In genomic region chr17:39401412-39402278, GRCh38 we compare ENCODE assay signal across 8 cellular contexts. TPM values are rescaled to one million over a fixed set of nuclear protein-coding genes. Genes with fewer than 3 reads are reported as not detected.
DNase-seq lines count a peak whose midpoint lies in the region; ATAC-seq and TF ChIP-seq lines count a peak whose summit lies in the region.

Gene FBXL20, minus strand, starts transcription at chr17:39401626. Its CDS starts 224 bp downstream, at chr17:39401402.

- H3K14ac ChIP-seq in IMR-90 (replicated peaks; ENCODE audit: low read depth, low read length): peak within 1 kb of the TSS; percentile 61; the same call in 1 of the 2 replicates

- ATAC-seq in GM21515 (IDR thresholded peaks at IDR 0.05; ENCODE audit: unreplicated experiment) (peak; percentile 66), IMR-90 (ENCODE audit: low read depth) (peak; percentile 78)

- in situ Hi-C loops in IMR-90 (cut with MboI; ENCODE audit: low sequenced_read_pairs): loop anchor here (10.0 kb wide), 1 partner anchor 127 kb away; no protein-coding TSS in a partner anchor

- peak within 1 kb of the TSS; percentile 94 for H3K4me2 ChIP-seq in IMR-90 (ENCODE audit: low read depth, low read length)

- no peak within 1 kb of the TSS for H2BK15ac ChIP-seq in IMR-90 (ENCODE audit: low read depth, low read length)

- peak within 1 kb of the TSS; percentile 100 for H3K4me3 ChIP-seq in IMR-90 (ENCODE audit: insufficient read depth, low read depth, low read length)
- H3K4me3 ChIP-seq in epithelial cell of esophagus (ENCODE audit: low read length): peak within 1 kb of the TSS; percentile 82
- peak within 1 kb of the TSS; percentile 90 for H3K4me3 ChIP-seq in mononuclear cell (ENCODE audit: low read length)

- H3K9me1 ChIP-seq in IMR-90 (ENCODE audit: insufficient read depth, low read length): no peaks in the 10 kb centered on the region

- H3K27ac Mint-ChIP-seq in Calu3 (ENCODE audit: unreplicated experiment): peak within 1 kb of the TSS; percentile 98

- peak within 1 kb of the TSS; percentile 98 for H2AFZ ChIP-seq in IMR-90 (replicated peaks; ENCODE audit: low read length, poor library complexity)

- no peak for TF ChIP-seq RAD21 in IMR-90 (IDR thresholded peaks at IDR 0.05; ENCODE audit: low read length)

- intact Hi-C loops in Calu3 (cut with micrococcal nuclease; ENCODE audit: unreplicated experiment) (loop anchor here (2.0 to 5.0 kb wide), 3 partner anchors 47 to 194 kb away; no protein-coding TSS in a partner anchor), IMR-90 (cut with micrococcal nuclease) (loop anchor here (1.0 kb wide), 1 partner anchor 130 kb away; no protein-coding TSS in a partner anchor)

- no peaks in the 10 kb centered on the region for H3K9me3 Mint-ChIP-seq in Calu3 (ENCODE audit: low read depth, unreplicated experiment)

- H2BK120ac ChIP-seq in IMR-90 (ENCODE audit: low read depth, low read length): no peak within 1 kb of the TSS

- no peaks in the 10 kb centered on the region for H3K27me3 Mint-ChIP-seq in Calu3 (ENCODE audit: unreplicated experiment)

- peak; percentile 90 for TF ChIP-seq POLR2A in IMR-90 (IDR thresholded peaks at IDR 0.05; ENCODE audit: low read depth, low read length)

- H4K20me1 ChIP-seq in IMR-90 (ENCODE audit: insufficient read depth, low read length): peaks cover 4% of the 10 kb centered on the region; the same call in 1 of the 2 replicates

- H3K4me1 Mint-ChIP-seq in Calu3 (ENCODE audit: low read depth, unreplicated experiment): peaks cover 40% of the 10 kb centered on the region

- H2BK5ac ChIP-seq in IMR-90 (ENCODE audit: low read depth, low read length, poor library complexity, severe bottlenecking): peak within 1 kb of the TSS; percentile 94

- H3K79me1 ChIP-seq in IMR-90 (ENCODE audit: low read depth in 1 of 2, low read length in 2 of 2): peaks cover 5 to 34% of the 10 kb centered on the region in 2 experiments; a peak in 3 of 4 replicates

- no TSS peak for BruUV-seq in Calu3 (replicated peaks; lab: Mats Ljungman, UMichigan)
- BruUV-seq in IMR-90 (replicated peaks; lab: Mats Ljungman, UMichigan): no TSS peak

- peak within 1 kb of the TSS; percentile 67 for H2AK9ac ChIP-seq in IMR-90 (replicated peaks; ENCODE audit: low read depth, low read length, poor library complexity)

- peak within 1 kb of the TSS; percentile 86 for H3K23ac ChIP-seq in IMR-90 (ENCODE audit: low read depth, low read length)

- peak within 1 kb of the TSS; percentile 89 for H3K4me3 Mint-ChIP-seq in Calu3 (ENCODE audit: low read depth, unreplicated experiment)

- DNase-seq in Calu3 (peak; percentile 100), IMR-90 (peak; percentile 84), OCI-M1 (lab: John Stamatoyannopoulos, UW) (peak; percentile 94), activated T-cell treated with anti-CD3 and anti-CD28 coated beads for 24 hours (ENCODE audit: low read depth) (peak; percentile 88), epithelial cell of esophagus (ENCODE audit: low read depth) (peak; percentile 90)
- peak; percentile 83 to 89 for DNase-seq in stimulated activated CD8-positive, alpha-beta memory T cell treated with anti-CD3 and anti-CD28 coated beads, Interleukin-2, amount 100 ng/mL, for 1 hour (ENCODE audit: low read depth in 2 of 2)

- peaks cover 64% of the 10 kb centered on the region for H3K36me3 Mint-ChIP-seq in Calu3 (ENCODE audit: insufficient read depth, unreplicated experiment)

- no peak within 1 kb of the TSS for H3K4ac ChIP-seq in IMR-90 (ENCODE audit: low read depth, low read length)

- no peaks in the 10 kb centered on the region; the same call in 1 of the 2 replicates for H3K36me3 ChIP-seq in IMR-90 (ENCODE audit: control insufficient read depth, insufficient read depth, low read length)

- TF ChIP-seq CTCF in Calu3 (IDR thresholded peaks at IDR 0.05; ENCODE audit: unreplicated experiment): no peak
- no peak for TF ChIP-seq CTCF in IMR-90 (conservative IDR thresholded peaks at IDR 0.05; ENCODE audit: low read depth, low read length)
- no peak for TF ChIP-seq CTCF in epithelial cell of esophagus (IDR thresholded peaks at IDR 0.05; ENCODE audit: insufficient read depth, low read depth, low read length, missing control alignments)

- dilution Hi-C loops in IMR-90 (cut with HindIII; ENCODE audit: low sequenced_read_pairs, unreplicated experiment): no loop called here

- 0% methylated on average over 5 of the region's 91 CpGs; no CpG with 5 or more reads in 1 of the 2 experiments for whole genome bisulfite sequencing in IMR-90 (ENCODE audit: extremely low coverage in 2 of 2, insufficient read length in 1 of 2), 2 experiments

- no peak within 1 kb of the TSS for H4K91ac ChIP-seq in IMR-90 (ENCODE audit: insufficient read depth, low read depth, low read length)

- no peaks in the 10 kb centered on the region for H3K9me3 ChIP-seq in IMR-90 (ENCODE audit: control insufficient read depth, insufficient read depth, low read length)
- H3K9me3 ChIP-seq in mononuclear cell (ENCODE audit: low read depth, low read length): no peaks in the 10 kb centered on the region

- no peak within 1 kb of the TSS for H2AK5ac ChIP-seq in IMR-90 (ENCODE audit: low read depth, low read length)

- H3K4me1 ChIP-seq in IMR-90 (ENCODE audit: control insufficient read depth, insufficient read depth, low read length) (peaks cover 7% of the 10 kb centered on the region), mononuclear cell (ENCODE audit: insufficient read depth, low read length) (peaks cover 13% of the 10 kb centered on the region)

- POLR2A ChIA-PET in IMR-90 (lab: Charles Lee; ENCODE audit: unreplicated experiment): no interaction called here

- H3K27me3 ChIP-seq in IMR-90 (ENCODE audit: control insufficient read depth, insufficient read depth, low read length) (no peaks in the 10 kb centered on the region), mononuclear cell (ENCODE audit: insufficient read depth, low read length) (no peaks in the 10 kb centered on the region)

- H3K9ac ChIP-seq in IMR-90 (ENCODE audit: low read depth, low read length): peak within 1 kb of the TSS; percentile 90

- H4K8ac ChIP-seq in IMR-90 (ENCODE audit: low read depth in 2 of 2, low read length in 2 of 2): peak within 1 kb of the TSS in 1 of 2 experiments; percentile 56; a peak in 2 of 4 replicates

- H3K56ac ChIP-seq in IMR-90 (ENCODE audit: extremely low read depth, insufficient read depth, low read length): peak within 1 kb of the TSS; percentile 39; the same call in 1 of the 2 replicates

- CTCF ChIA-PET in Calu3 (lab: Charles Lee): interaction anchor here (0.5 to 4.1 kb wide), 35 partner anchors 8 to 403 kb away, joined by 3 to 25 read pairs (median 4); partner anchors contain the start of genes CDK12, MED1 and RPL19
- CTCF ChIA-PET in IMR-90 (lab: Yijun Ruan, JAX): no interaction called here

- peak within 1 kb of the TSS; percentile 42 for H4K5ac ChIP-seq in IMR-90 (ENCODE audit: low read depth, low read length)

- H3K27ac ChIP-seq in IMR-90 (ENCODE audit: insufficient read depth, low read length): peak within 1 kb of the TSS; percentile 87

- no peak within 1 kb of the TSS for H2BK20ac ChIP-seq in IMR-90 (ENCODE audit: low read depth, low read length)

- H3K18ac ChIP-seq in IMR-90 (ENCODE audit: low read depth, low read length): no peak within 1 kb of the TSS

TF ChIP-seq in IMR-90, 13 proteins besides CTCF, POLR2A, EP300 and RAD21:
- no peak for TF ChIP-seq MAFK (IDR thresholded peaks at IDR 0.05; ENCODE audit: low read depth, low read length)
- TF ChIP-seq USF2 (IDR thresholded peaks at IDR 0.05; ENCODE audit: low read depth, low read length): no peak
- TF ChIP-seq CHD1 (IDR thresholded peaks at IDR 0.05; ENCODE audit: low read depth, low read length): no peak
- no peak for TF ChIP-seq SMC3 (IDR thresholded peaks at IDR 0.05; ENCODE audit: low read depth, low read length)
- TF ChIP-seq CEBPB (IDR thresholded peaks at IDR 0.05; ENCODE audit: low read depth, low read length): no peak
- TF ChIP-seq ELK1 (IDR thresholded peaks at IDR 0.05; ENCODE audit: borderline replicate concordance, low read depth, low read length): no peak
- TF ChIP-seq BHLHE40 (IDR thresholded peaks at IDR 0.05; ENCODE audit: low read depth, low read length): no peak
- no peak for TF ChIP-seq RFX5 (IDR thresholded peaks at IDR 0.05; ENCODE audit: low read depth, low read length)
- 0 out of 2 replicates have a peak, but pooled peaks have one; percentile 35 for TF ChIP-seq MXI1 (IDR thresholded peaks at IDR 0.05; ENCODE audit: borderline replicate concordance, low read depth, low read length)
- peak; percentile 82; the same call in 1 of the 2 replicates for TF ChIP-seq MAZ (IDR thresholded peaks at IDR 0.05; ENCODE audit: borderline replicate concordance, low read depth, low read length)
- TF ChIP-seq NFE2L2 (IDR thresholded peaks at IDR 0.05; ENCODE audit: low read depth, low read length): no peak
- no peak for TF ChIP-seq FOS (IDR thresholded peaks at IDR 0.05; ENCODE audit: low read depth, low read length)
- no peak for TF ChIP-seq RCOR1 (IDR thresholded peaks at IDR 0.05; ENCODE audit: insufficient replicate concordance, low read length)

RNA-seq across cellular contexts. Expression of gene FBXL20, which starts in this region (rescaled TPM):
- total RNA-seq in Calu3 (2022) (70.3 and 71.5 TPM in 2 replicates), IMR-90 (2012; rRNA removed) (12.2 and 13.8 TPM in 2 replicates), mononuclear cell (15.8 TPM)
- 3.2 and 4.1 TPM in 2 replicates for polyA plus RNA-seq in IMR-90 (2012; rRNA removed)
- polyA plus RNA-seq in IMR-90 (2012; cell fraction: cytosol; rRNA removed): 1.4 and 1.7 TPM in 2 replicates
- polyA plus RNA-seq in IMR-90 (2012; cell fraction: nucleus; rRNA removed; ENCODE audit: low replicate concordance): 1.8 and 7.5 TPM in 2 replicates

Comparison
In these comparisons a context has a peak if more than half of its experiments do, and no peak if none do; other contexts are left out.
1. Peak in every context shown above with its lines: DNase-seq, ATAC-seq, H3K4me3 ChIP-seq and H3K27ac ChIP-seq.